Comparison of ENCODE assay signal across 17 cellular contexts in genomic region chr17:29070308-29070707, GRCh38. TPM values are rescaled to one million over a fixed set of nuclear protein-coding genes. Genes with fewer than 3 reads are reported as not detected.
A peak's percentile ranks its signal among the peaks of the same experiment; 100 is the strongest.
DNase-seq lines count a peak whose midpoint lies in the region; ATAC-seq and TF ChIP-seq lines count a peak whose summit lies in the region.
"Had no signal": no experiment of that assay in that cellular context is flagged by ENCODE, and none has a peak within 500 bp of the region (broad histone marks: within the 10 kb centered on the region; RNA-seq: fewer than 3 reads in every experiment).

No MANE protein-coding gene starts in this region.

- in situ Hi-C loops in mammary epithelial cell (cut with MboI; ENCODE audit: low sequenced_read_pairs in 2 of 2): no loop called here

- no peak overlapping the region for H3K4me3 ChIP-seq in mammary epithelial cell (replicated peaks in 1 of 3; ENCODE audit: insufficient read depth in 1 of 3, low read depth in 2 of 3, low read length in 3 of 3)
- no peak overlapping the region for H3K4me3 ChIP-seq in breast epithelium
- no peak overlapping the region for H3K4me3 ChIP-seq in left ventricle myocardium inferior
- H3K4me3 ChIP-seq: GM23338 had no signal

- peak overlapping the region; percentile 45 for H3K4me2 ChIP-seq in mammary epithelial cell (ENCODE audit: insufficient read depth, low read depth, low read length)
- H3K4me2 ChIP-seq: GM23338 had no signal

- H3K4me1 Mint-ChIP-seq in WTC11: peaks cover 45% of the 10 kb centered on the region

- H2AFZ ChIP-seq in mammary epithelial cell (ENCODE audit: low read depth, low read length): no peak overlapping the region
- H2AFZ ChIP-seq: GM23338 had no signal

- intact Hi-C loops in mammary epithelial cell (cut with micrococcal nuclease) (loop anchor here (5.0 kb wide), 1 partner anchor 73 kb away; no protein-coding TSS in a partner anchor), breast epithelium (cut with DNase I; ENCODE audit: low total_unique reads) (no loop called here), left ventricle myocardium inferior (cut with micrococcal nuclease) (no loop called here)

- 31% methylated on average over 8 of the region's 10 CpGs for WGBS in mammary epithelial cell (ENCODE audit: low coverage, missing lambda C conversion rate)

- dilution Hi-C loops in mammary epithelial cell (cut with HindIII; ENCODE audit: low sequenced_read_pairs): loop anchor here (5.0 kb wide), 1 partner anchor 57 kb away; no protein-coding TSS in a partner anchor

- no peak for TF ChIP-seq POLR2A in breast epithelium (IDR thresholded peaks at IDR 0.05)

- H3K36me3 ChIP-seq in mammary epithelial cell (ENCODE audit: insufficient read depth, low read length): no peaks in the 10 kb centered on the region
- no peaks in the 10 kb centered on the region for H3K36me3 ChIP-seq in breast epithelium
- peaks cover 10% of the 10 kb centered on the region for H3K36me3 ChIP-seq in left ventricle myocardium inferior

- CTCF ChIA-PET in mammary epithelial cell (lab: Charles Lee; ENCODE audit: low non-redundant PET) (no interaction called here), WTC11 (lab: Charles Lee) (interaction anchor here (1.0 to 4.1 kb wide), 9 partner anchors 11 to 117 kb away, joined by 3 to 19 read pairs (median 5); no protein-coding TSS in a partner anchor)

- no peak for ATAC-seq in WTC11
- no peak for ATAC-seq in GM19452 (IDR thresholded peaks at IDR 0.05; ENCODE audit: unreplicated experiment)
- ATAC-seq in HG02610 (IDR thresholded peaks at IDR 0.05; ENCODE audit: unreplicated experiment): no peak
- ATAC-seq: SK-N-SH treated with all-trans-retinoic acid at 6 μM for 48 hours had no signal

- H3K9me3 Mint-ChIP-seq in WTC11: no peaks in the 10 kb centered on the region
- H3K9me3 Mint-ChIP-seq: GM23338 had no signal

- H3K27me3 ChIP-seq in mammary epithelial cell (ENCODE audit: insufficient read depth, low read length) (no peaks in the 10 kb centered on the region), breast epithelium (no peaks in the 10 kb centered on the region), left ventricle myocardium inferior (ENCODE audit: low read depth) (peaks cover 2% of the 10 kb centered on the region)

- DNase-seq in mammary epithelial cell (no peak), breast epithelium (ENCODE audit: low spot score in 2 of 2) (no peak), WTC11 (ENCODE audit: low spot score) (no peak), left ventricle myocardium inferior (no peak), NCI-H1092 (lab: John Stamatoyannopoulos, UW) (no peak)
- DNase-seq in effector CD8-positive, alpha-beta T cell (lab: John Stamatoyannopoulos, UW): no peak
- DNase-seq: 8988T, DMS153, GDM1, KBM-7, NCI-H1105 treated with DMSO at 0.1 percent for 48 hours, SHP77 treated with DMSO at 0.1 percent for 48 hours had no signal

- peaks cover 12% of the 10 kb centered on the region for H3K27me3 Mint-ChIP-seq in WTC11 (ENCODE audit: low read depth)
- H3K27me3 Mint-ChIP-seq: CD4-positive, CD25-positive, alpha-beta regulatory T cell had no signal

- H3K36me3 Mint-ChIP-seq in WTC11: no peaks in the 10 kb centered on the region
- H3K36me3 Mint-ChIP-seq: CD4-positive, CD25-positive, alpha-beta regulatory T cell had no signal

- H3K9me3 ChIP-seq in mammary epithelial cell (replicated peaks; ENCODE audit: insufficient read depth, low read length): no peaks in the 10 kb centered on the region
- no peaks in the 10 kb centered on the region for H3K9me3 ChIP-seq in breast epithelium
- no peaks in the 10 kb centered on the region for H3K9me3 ChIP-seq in left ventricle myocardium inferior (replicated peaks)

- H3K4me1 ChIP-seq in mammary epithelial cell (ENCODE audit: insufficient read depth, low read length): peaks cover 8% of the 10 kb centered on the region
- no peaks in the 10 kb centered on the region for H3K4me1 ChIP-seq in breast epithelium
- peaks cover 39% of the 10 kb centered on the region for H3K4me1 ChIP-seq in left ventricle myocardium inferior

- TF ChIP-seq CTCF in mammary epithelial cell (conservative IDR thresholded peaks at IDR 0.05 in 1 of 2, IDR thresholded peaks at IDR 0.05 in 1 of 2; ENCODE audit: extremely low read depth in 1 of 2, insufficient read depth in 1 of 2, low read depth in 1 of 2, low read length in 2 of 2): no peak
- no peak for TF ChIP-seq CTCF in breast epithelium (IDR thresholded peaks at IDR 0.05)
- TF ChIP-seq CTCF in WTC11 (IDR thresholded peaks at IDR 0.05): no peak
- TF ChIP-seq CTCF in left ventricle myocardium inferior (IDR thresholded peaks at IDR 0.05; ENCODE audit: borderline replicate concordance): no peak

- H3K9ac ChIP-seq in mammary epithelial cell (ENCODE audit: insufficient read depth, low read length): no peak overlapping the region

- no peak overlapping the region for H3K27ac ChIP-seq in mammary epithelial cell (ENCODE audit: insufficient read depth, low read depth, low read length)
- H3K27ac ChIP-seq in breast epithelium: no peak overlapping the region
- H3K27ac ChIP-seq in left ventricle myocardium inferior (replicated peaks): peak overlapping the region; percentile 64

- BruUV-seq in mammary epithelial cell (replicated peaks; lab: Mats Ljungman, UMichigan): no TSS peak

- POLR2A ChIA-PET in WTC11 (lab: Charles Lee): no interaction called here

- 0 out of 2 replicates have a peak overlapping the region, but pooled peaks have one; percentile 22 for H3K27ac Mint-ChIP-seq in WTC11
- H3K27ac Mint-ChIP-seq: GM23338 had no signal

- no peak overlapping the region for H3K4me3 Mint-ChIP-seq in WTC11
- H3K4me3 Mint-ChIP-seq: CD4-positive, CD25-positive, alpha-beta regulatory T cell; GM23338 had no signal

- no peaks in the 10 kb centered on the region for H4K20me1 ChIP-seq in mammary epithelial cell (ENCODE audit: insufficient read depth, low read length)

- no peaks in the 10 kb centered on the region for H3K79me2 ChIP-seq in mammary epithelial cell (ENCODE audit: insufficient read depth, low read length)

TF ChIP-seq in WTC11, 78 proteins besides CTCF, POLR2A, EP300 and RAD21:
- TF ChIP-seq CREB1 (CRISPR knock-in tag; IDR thresholded peaks at IDR 0.05) (no peak), MLX (CRISPR knock-in tag; IDR thresholded peaks at IDR 0.05) (no peak), E2F4 (CRISPR knock-in tag; IDR thresholded peaks at IDR 0.05; ENCODE audit: borderline replicate concordance, low read depth) (no peak), TEAD1 (CRISPR knock-in tag; IDR thresholded peaks at IDR 0.05) (no peak), ZSCAN18 (CRISPR knock-in tag; IDR thresholded peaks at IDR 0.05) (no peak)

RNA-seq across cellular contexts. Expression of gene PIPOX, which starts 27.4 kb away (rescaled TPM):
- total RNA-seq in mammary epithelial cell (1 to 10 TPM in 1 of 2 donors, under 1 TPM in 1; 0.40 to 1.2 TPM), breast epithelium (1 to 10 TPM; 1.3 to 3.0 (median 2.9) TPM), WTC11 (2021) (32.4 to 34.2 TPM (median 34.1 TPM) in 3 replicates), left ventricle myocardium inferior (0.60 TPM)
- 0.11 TPM for polyA plus RNA-seq in mammary epithelial cell
- not detected for polyA minus RNA-seq in mammary epithelial cell
